ENCODE assay signal across 8 cellular contexts in the genomic region with DNA sequence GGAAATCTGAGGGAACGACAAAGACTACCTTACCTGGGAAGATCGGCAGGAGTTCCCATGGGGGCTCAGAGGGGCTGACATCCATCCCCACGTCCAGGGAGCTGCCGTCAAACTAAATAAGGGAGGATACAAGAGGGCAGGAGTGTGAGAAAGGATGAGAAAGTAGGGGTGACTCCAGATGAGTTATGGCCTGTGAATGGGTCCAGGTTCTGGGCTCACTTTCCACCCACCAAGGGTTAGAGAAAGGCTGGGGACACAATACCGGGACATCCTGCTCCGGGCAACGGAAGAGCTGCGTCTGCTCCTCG.
DNase-seq lines count a peak whose midpoint lies in the region; ATAC-seq and TF ChIP-seq lines count a peak whose summit lies in the region.

No MANE protein-coding gene starts in this region.

- TF ChIP-seq CTCF in cardiac fibroblast (IDR thresholded peaks at IDR 0.05; ENCODE audit: low read depth, low read length): no peak

- H3K36me3 ChIP-seq in mucosa of rectum (ENCODE audit: control insufficient read depth in 2 of 2, insufficient read depth in 2 of 2, low read length in 2 of 2): peaks cover 20 to 27% of the 10 kb centered on the region in 2 donors

- no peaks in the 10 kb centered on the region for H3K27me3 Mint-ChIP-seq in stimulated activated naive CD8-positive, alpha-beta T cell treated with anti-CD3 and anti-CD28 coated beads, Interleukin-15, Interleukin-2, amounts not matched to agents 100 ng/mL and 50 ng/mL, for 24 hours

- no peaks in the 10 kb centered on the region for H3K27me3 ChIP-seq in mucosa of rectum (ENCODE audit: control insufficient read depth in 2 of 2, insufficient read depth in 2 of 2, low read length in 2 of 2)

- peak overlapping the region; percentile 99 for H3K4me3 Mint-ChIP-seq in stimulated activated naive CD8-positive, alpha-beta T cell treated with anti-CD3 and anti-CD28 coated beads, Interleukin-15, Interleukin-2, amounts not matched to agents 100 ng/mL and 50 ng/mL, for 24 hours

- peak overlapping the region; percentile 98 for H3K27ac Mint-ChIP-seq in stimulated activated naive CD8-positive, alpha-beta T cell treated with anti-CD3 and anti-CD28 coated beads, Interleukin-15, Interleukin-2, amounts not matched to agents 100 ng/mL and 50 ng/mL, for 24 hours

- no peaks in the 10 kb centered on the region for H3K9me3 ChIP-seq in mucosa of rectum (ENCODE audit: control insufficient read depth in 2 of 2, low read length in 2 of 2)

- H3K36me3 Mint-ChIP-seq in stimulated activated naive CD8-positive, alpha-beta T cell treated with anti-CD3 and anti-CD28 coated beads, Interleukin-15, Interleukin-2, amounts not matched to agents 100 ng/mL and 50 ng/mL, for 24 hours (ENCODE audit: low read depth): peaks cover 21% of the 10 kb centered on the region

- peak overlapping the region; percentile 95 to 98 for H3K9ac ChIP-seq in mucosa of rectum (ENCODE audit: low read depth in 1 of 2, low read length in 2 of 2)

- H3K4me1 ChIP-seq in mucosa of rectum (ENCODE audit: control insufficient read depth in 2 of 2, insufficient read depth in 2 of 2, low read length in 2 of 2): peaks cover 25% of the 10 kb centered on the region in 2 donors

- peak overlapping the region; percentile 81 to 99 for H3K4me3 ChIP-seq in cardiac fibroblast (replicated peaks in 1 of 2; ENCODE audit: low read depth in 2 of 2, low read length in 2 of 2)
- H3K4me3 ChIP-seq in mucosa of rectum (ENCODE audit: low read length in 2 of 2): peak overlapping the region; percentile 99

- no peak for ATAC-seq in stimulated activated naive CD8-positive, alpha-beta T cell treated with anti-CD3 and anti-CD28 coated beads, Interleukin-15, Interleukin-2, amounts not matched to agents 100 U/mL and 50 U/mL, for 24 hours
- ATAC-seq in HG03439 (IDR thresholded peaks at IDR 0.05; ENCODE audit: unreplicated experiment): no peak

- DNase-seq in stimulated activated naive CD8-positive, alpha-beta T cell treated with anti-CD3 and anti-CD28 coated beads, Interleukin-15, Interleukin-2, amounts not matched to agents 100 U/mL and 50 U/mL, for 24 hours: no peak
- no peak for DNase-seq in cardiac fibroblast (ENCODE audit: low read depth in 2 of 2)
- DNase-seq in hepatic stellate cell (ENCODE audit: low spot score): no peak
- DNase-seq in COLO829 (ENCODE audit: low spot score): no peak
- DNase-seq in activated CD4-positive, alpha-beta T cell treated with anti-CD3 and anti-CD28 coated beads for 1 hour: no peak

- H3K9me3 Mint-ChIP-seq in stimulated activated naive CD8-positive, alpha-beta T cell treated with anti-CD3 and anti-CD28 coated beads, Interleukin-15, Interleukin-2, amounts not matched to agents 100 ng/mL and 50 ng/mL, for 24 hours: no peaks in the 10 kb centered on the region

- peak overlapping the region in 1 of 2 donors; percentile 87 for H3K27ac ChIP-seq in mucosa of rectum (ENCODE audit: low read depth in 2 of 2, low read length in 2 of 2)

- H3K4me1 Mint-ChIP-seq in stimulated activated naive CD8-positive, alpha-beta T cell treated with anti-CD3 and anti-CD28 coated beads, Interleukin-15, Interleukin-2, amounts not matched to agents 100 ng/mL and 50 ng/mL, for 24 hours (ENCODE audit: low read depth): peaks cover 52% of the 10 kb centered on the region
